In the genomic region with DNA sequence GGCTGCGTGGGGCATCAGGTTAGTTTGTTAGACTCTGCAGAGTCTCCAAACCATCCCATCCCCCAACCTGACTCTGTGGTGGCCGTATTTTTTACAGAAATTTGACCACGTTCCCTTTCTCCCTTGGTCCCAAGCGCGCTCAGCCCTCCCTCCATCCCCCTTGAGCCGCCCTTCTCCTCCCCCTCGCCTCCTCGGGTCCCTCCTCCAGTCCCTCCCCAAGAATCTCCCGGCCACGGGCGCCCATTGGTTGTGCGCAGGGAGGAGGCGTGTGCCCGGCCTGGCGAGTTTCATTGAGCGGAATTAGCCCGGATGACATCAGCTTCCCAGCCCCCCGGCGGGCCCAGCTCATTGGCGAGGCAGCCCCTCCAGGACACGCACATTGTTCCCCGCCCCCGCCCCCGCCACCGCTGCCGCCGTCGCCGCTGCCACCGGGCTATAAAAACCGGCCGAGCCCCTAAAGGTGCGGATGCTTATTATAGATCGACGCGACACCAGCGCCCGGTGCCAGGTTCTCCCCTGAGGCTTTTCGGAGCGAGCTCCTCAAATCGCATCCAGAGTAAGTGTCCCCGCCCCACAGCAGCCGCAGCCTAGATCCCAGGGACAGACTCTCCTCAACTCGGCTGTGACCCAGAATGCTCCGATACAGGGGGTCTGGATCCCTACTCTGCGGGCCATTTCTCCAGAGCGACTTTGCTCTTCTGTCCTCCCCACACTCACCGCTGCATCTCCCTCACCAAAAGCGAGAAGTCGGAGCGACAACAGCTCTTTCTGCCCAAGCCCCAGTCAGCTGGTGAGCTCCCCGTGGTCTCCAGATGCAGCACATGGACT, we compare ENCODE assay signal across 8 cellular contexts. TPM values are rescaled to one million over a fixed set of nuclear protein-coding genes. Genes with fewer than 3 reads are reported as not detected.
DNase-seq lines count a peak whose midpoint lies in the region; ATAC-seq, FAIRE-seq and TF ChIP-seq lines count a peak whose summit lies in the region.
"Had no signal": no experiment of that assay in that cellular context is flagged by ENCODE, and none has a peak within 500 bp of the region (broad histone marks: within the 10 kb centered on the region; RNA-seq: fewer than 3 reads in every experiment).

OLIG2 (plus strand) TSS at position 465 of the 828 bp plus-strand sequence. CDS start 928 bp downstream, outside the sequence.

- no peak for TF ChIP-seq CTCF in endodermal cell (conservative IDR thresholded peaks at IDR 0.05)
- TF ChIP-seq CTCF in retinal pigment epithelial cell (conservative IDR thresholded peaks at IDR 0.05; ENCODE audit: low read depth, low read length): no peak
- TF ChIP-seq CTCF in tibial artery (IDR thresholded peaks at IDR 0.05): no peak

- H3K9ac ChIP-seq in endodermal cell (ENCODE audit: extremely low read depth, low read length, poor library complexity, severe bottlenecking): no peak within 1 kb of the TSS

- peaks cover 25% of the 10 kb centered on the region for H3K4me1 Mint-ChIP-seq in endodermal cell

- H3K27me3 Mint-ChIP-seq in endodermal cell (ENCODE audit: insufficient read depth): peaks cover 95% of the 10 kb centered on the region

- DNase-seq in H54 (ENCODE audit: insufficient read length, low spot score) (peak; percentile 95), NCI-H526 treated with DMSO at 0.1 percent for 48 hours (lab: John Stamatoyannopoulos, UW) (peak; percentile 68), endodermal cell (peak; percentile 98), retinal pigment epithelial cell (ENCODE audit: low read depth) (peak; percentile 2), tibial artery (no peak), dermis blood vessel endothelial cell (no peak)

- H3K27ac Mint-ChIP-seq in endodermal cell: peak within 1 kb of the TSS; percentile 52

- peak within 1 kb of the TSS; percentile 63 for H3K4me3 Mint-ChIP-seq in endodermal cell

- no peak for TF ChIP-seq POLR2A in H54 (IDR thresholded peaks at IDR 0.05; ENCODE audit: low read depth, low read length)

- H3K36me3 ChIP-seq in endodermal cell (ENCODE audit: control insufficient read depth, insufficient read depth, low read length) (no peaks in the 10 kb centered on the region), tibial artery (no peaks in the 10 kb centered on the region)

- H3K27me3 ChIP-seq in endodermal cell (ENCODE audit: control insufficient read depth, insufficient read depth, low read length, poor library complexity, severe bottlenecking) (peaks cover 100% of the 10 kb centered on the region), tibial artery (peaks cover 0 to 100% of the 10 kb centered on the region in 2 donors)

- no peaks in the 10 kb centered on the region for H3K9me3 Mint-ChIP-seq in endodermal cell

- FAIRE-seq in H54 (lab: Jason Lieb, UNC): no peak

- no peak for ATAC-seq in HG02642 (IDR thresholded peaks at IDR 0.05; ENCODE audit: poor library complexity, unreplicated experiment)

- 0% methylated on average over 17 to 52 of the region's 52 CpGs for WGBS in endodermal cell (ENCODE audit: insufficient coverage in 1 of 2, insufficient read length in 1 of 2), 2 experiments

- H3K27ac ChIP-seq in endodermal cell (ENCODE audit: low read depth, low read length): no peak within 1 kb of the TSS
- H3K27ac ChIP-seq in tibial artery: no peak within 1 kb of the TSS

- H3K4me3 ChIP-seq in endodermal cell (ENCODE audit: low read length) (peak within 1 kb of the TSS; percentile 72), retinal pigment epithelial cell (ENCODE audit: low read length) (no peak within 1 kb of the TSS), tibial artery (no peak within 1 kb of the TSS)

- H3K4me1 ChIP-seq in endodermal cell (ENCODE audit: control insufficient read depth, insufficient read depth, low read length) (peaks cover 5% of the 10 kb centered on the region), tibial artery (peaks cover 0 to 69% (median 34%) of the 10 kb centered on the region in 4 donors)

- H3K9me3 ChIP-seq in endodermal cell (ENCODE audit: control insufficient read depth, low read length): no peaks in the 10 kb centered on the region
- H3K9me3 ChIP-seq in tibial artery: no peaks in the 10 kb centered on the region

- intact Hi-C loops in tibial artery (cut with DNase I; ENCODE audit: low total_unique reads): no loop called here

- H3K36me3 Mint-ChIP-seq in endodermal cell (ENCODE audit: low read depth): no peaks in the 10 kb centered on the region

RNA-seq across cellular contexts. Expression of gene OLIG2, which starts in this region (rescaled TPM):
- under 1 TPM in 1 of 2 donors, not detected in 1; 0.53 TPM for total RNA-seq in endodermal cell
- polyA plus RNA-seq in endodermal cell (2013, experiment 1 of 2): 2.7 TPM
- polyA plus RNA-seq in endodermal cell (2013, experiment 2 of 2): 2.9 TPM
- not detected in 2 replicates for total RNA-seq in dermis blood vessel endothelial cell
- total RNA-seq: skeletal muscle tissue had no signal

Comparison
In these comparisons a context has a peak if more than half of its experiments do, and no peak if none do; other contexts are left out.
1. DNase-seq: peak in H54 (single experiment), NCI-H526 treated with DMSO at 0.1 percent for 48 hours (single experiment), endodermal cell (single experiment) and retinal pigment epithelial cell (single experiment); none in tibial artery (0 of 2) and dermis blood vessel endothelial cell (single experiment).